8 cellular contexts compared by ENCODE assay signal in the genomic region with DNA sequence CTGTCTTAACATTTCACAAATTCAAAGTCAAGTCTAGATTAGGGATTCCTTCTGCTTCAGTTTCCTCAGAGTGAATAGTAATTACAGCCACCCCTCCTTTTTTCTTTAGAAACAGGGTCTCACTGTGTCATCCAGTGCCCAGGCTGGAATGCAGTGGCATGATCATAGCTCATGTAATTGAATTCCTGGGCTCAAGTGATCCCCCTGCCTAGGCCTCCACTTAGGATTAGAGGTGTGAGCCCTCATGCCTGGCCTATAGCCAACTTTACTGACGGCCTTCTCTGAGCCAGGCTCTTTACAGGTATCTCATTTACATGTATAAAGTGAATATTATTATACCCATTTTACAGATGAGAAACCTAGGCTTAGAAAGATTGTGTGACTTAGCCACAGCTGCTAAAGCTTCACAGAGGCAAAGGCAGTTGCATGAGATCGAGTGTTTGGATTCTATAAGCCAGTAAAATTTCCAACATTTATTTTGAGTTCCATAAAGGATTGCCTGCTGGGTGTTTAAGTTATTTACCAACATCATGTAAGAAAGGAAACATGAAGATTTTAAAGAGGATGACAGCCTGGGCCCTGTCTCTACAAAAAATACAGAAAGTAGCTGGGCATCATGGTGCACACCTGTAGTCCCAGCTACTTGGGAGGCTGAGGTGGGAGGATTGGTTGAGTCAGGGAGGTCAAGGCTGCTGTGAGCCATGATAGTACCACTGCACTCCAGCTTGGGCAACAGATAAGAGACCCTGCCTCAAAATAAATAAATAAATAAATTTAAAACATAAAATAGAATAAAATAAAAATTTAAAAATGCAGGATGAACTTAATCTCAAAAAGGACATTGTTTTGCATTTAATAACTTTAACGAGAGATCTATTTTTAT. TPM values are rescaled to one million over a fixed set of nuclear protein-coding genes. Genes with fewer than 3 reads are reported as not detected.
DNase-seq lines count a peak whose midpoint lies in the region; ATAC-seq and TF ChIP-seq lines count a peak whose summit lies in the region.

No MANE protein-coding gene starts in this region.

- H3K36me3 ChIP-seq in vagina (peaks cover 0 to 7% of the 10 kb centered on the region in 2 donors), ovary (no peaks in the 10 kb centered on the region)

- H3K27me3 ChIP-seq in vagina (no peaks in the 10 kb centered on the region), ovary (no peaks in the 10 kb centered on the region)

- intact Hi-C loops in activated T-helper 2 cell treated with anti-CD3 and anti-CD28 coated beads, Interferon-gamma antibody, Interleukin-2, Interleukin-4, amounts not matched to agents 10 μg/mL and 5 μg/mL and 100 μg/mL, durations not matched to agents 14 hours and 24 hours and 36 hours (cut with micrococcal nuclease), result loop anchor here (1.0 to 10.0 kb wide), 5 partner anchors 7 to 446 kb away; a partner anchor contains a TSS
- intact Hi-C loops in vagina (cut with DNase I), result no loop called here
- intact Hi-C loops in ovary (cut with DNase I), result no loop called here

- peaks cover 36% of the 10 kb centered on the region for H3K36me3 Mint-ChIP-seq in stimulated activated naive CD8-positive, alpha-beta T cell treated with anti-CD3 and anti-CD28 coated beads, Interleukin-15, Interleukin-2, amounts not matched to agents 100 ng/mL and 50 ng/mL, for 24 hours (ENCODE audit: low read depth)
- peaks cover 38% of the 10 kb centered on the region for H3K36me3 Mint-ChIP-seq in activated T-helper 2 cell treated with anti-CD3 and anti-CD28 coated beads, Interferon-gamma antibody, Interleukin-2, Interleukin-4, amounts not matched to agents 10 μg/mL and 5 μg/mL and 100 μg/mL, durations not matched to agents 14 hours and 24 hours and 36 hours (ENCODE audit: low read depth)

- H3K9me3 ChIP-seq in vagina, result no peaks in the 10 kb centered on the region
- no peaks in the 10 kb centered on the region for H3K9me3 ChIP-seq in ovary

- H3K4me3 Mint-ChIP-seq in stimulated activated naive CD8-positive, alpha-beta T cell treated with anti-CD3 and anti-CD28 coated beads, Interleukin-15, Interleukin-2, amounts not matched to agents 100 ng/mL and 50 ng/mL, for 24 hours, result peak overlapping the region; percentile 93
- H3K4me3 Mint-ChIP-seq in activated T-helper 2 cell treated with anti-CD3 and anti-CD28 coated beads, Interferon-gamma antibody, Interleukin-2, Interleukin-4, amounts not matched to agents 10 μg/mL and 5 μg/mL and 100 μg/mL, durations not matched to agents 14 hours and 24 hours and 36 hours (ENCODE audit: low read depth), result peak overlapping the region; percentile 86

- H3K9me3 Mint-ChIP-seq in stimulated activated naive CD8-positive, alpha-beta T cell treated with anti-CD3 and anti-CD28 coated beads, Interleukin-15, Interleukin-2, amounts not matched to agents 100 ng/mL and 50 ng/mL, for 24 hours, result no peaks in the 10 kb centered on the region
- H3K9me3 Mint-ChIP-seq in activated T-helper 2 cell treated with anti-CD3 and anti-CD28 coated beads, Interferon-gamma antibody, Interleukin-2, Interleukin-4, amounts not matched to agents 10 μg/mL and 5 μg/mL and 100 μg/mL, durations not matched to agents 14 hours and 24 hours and 36 hours, result no peaks in the 10 kb centered on the region

- 59 to 71% (median 62%) methylated on average over 3 of the region's 3 CpGs for WGBS in ovary, 3 donors

- no peaks in the 10 kb centered on the region for H3K27me3 Mint-ChIP-seq in stimulated activated naive CD8-positive, alpha-beta T cell treated with anti-CD3 and anti-CD28 coated beads, Interleukin-15, Interleukin-2, amounts not matched to agents 100 ng/mL and 50 ng/mL, for 24 hours
- H3K27me3 Mint-ChIP-seq in activated T-helper 2 cell treated with anti-CD3 and anti-CD28 coated beads, Interferon-gamma antibody, Interleukin-2, Interleukin-4, amounts not matched to agents 10 μg/mL and 5 μg/mL and 100 μg/mL, durations not matched to agents 14 hours and 24 hours and 36 hours (ENCODE audit: low read depth), result no peaks in the 10 kb centered on the region

- peak overlapping the region; percentile 47 for H3K27ac ChIP-seq in vagina
- H3K27ac ChIP-seq in ovary, result no peak overlapping the region

- TF ChIP-seq CTCF in vagina (IDR thresholded peaks at IDR 0.05), result no peak
- no peak for TF ChIP-seq CTCF in ovary (IDR thresholded peaks at IDR 0.05)

- ATAC-seq in stimulated activated naive CD8-positive, alpha-beta T cell treated with anti-CD3 and anti-CD28 coated beads, Interleukin-15, Interleukin-2, amounts not matched to agents 100 U/mL and 50 U/mL, for 24 hours, result no peak

- peak overlapping the region in 1 of 2 donors; percentile 53 for H3K4me3 ChIP-seq in vagina
- H3K4me3 ChIP-seq in ovary, result no peak overlapping the region

- DNase-seq in stimulated activated naive CD8-positive, alpha-beta T cell treated with anti-CD3 and anti-CD28 coated beads, Interleukin-15, Interleukin-2, amounts not matched to agents 100 U/mL and 50 U/mL, for 24 hours, result no peak
- no peak for DNase-seq in activated T-helper 2 cell treated with anti-CD3 and anti-CD28 coated beads, Interferon-gamma antibody, Interleukin-2, Interleukin-4, amounts not matched to agents 10 μg/mL and 5 μg/mL and 100 μg/mL, durations not matched to agents 14 hours and 24 hours and 36 hours (ENCODE audit: low spot score)
- DNase-seq in kidney tubule cell (ENCODE audit: low spot score), result peak; percentile 29
- DNase-seq in vagina (ENCODE audit: extremely low spot score in 2 of 2), result no peak
- DNase-seq in SW480 (ENCODE audit: low spot score), result no peak
- DNase-seq in AG20443 (ENCODE audit: low spot score), result no peak
- no peak for DNase-seq in ovary

- no peak for TF ChIP-seq EP300 in ovary (IDR thresholded peaks at IDR 0.05)

- H3K4me1 ChIP-seq in vagina, result peaks cover 23% of the 10 kb centered on the region
- peaks cover 4% of the 10 kb centered on the region for H3K4me1 ChIP-seq in ovary (ENCODE audit: insufficient read depth)

- H3K4me1 Mint-ChIP-seq in stimulated activated naive CD8-positive, alpha-beta T cell treated with anti-CD3 and anti-CD28 coated beads, Interleukin-15, Interleukin-2, amounts not matched to agents 100 ng/mL and 50 ng/mL, for 24 hours (ENCODE audit: low read depth), result peaks cover 59% of the 10 kb centered on the region
- H3K4me1 Mint-ChIP-seq in activated T-helper 2 cell treated with anti-CD3 and anti-CD28 coated beads, Interferon-gamma antibody, Interleukin-2, Interleukin-4, amounts not matched to agents 10 μg/mL and 5 μg/mL and 100 μg/mL, durations not matched to agents 14 hours and 24 hours and 36 hours (ENCODE audit: low read depth), result peaks cover 40% of the 10 kb centered on the region

- TF ChIP-seq POLR2A in vagina (IDR thresholded peaks at IDR 0.05) (no peak), ovary (IDR thresholded peaks at IDR 0.05) (no peak)

- peak overlapping the region; percentile 97 for H3K27ac Mint-ChIP-seq in stimulated activated naive CD8-positive, alpha-beta T cell treated with anti-CD3 and anti-CD28 coated beads, Interleukin-15, Interleukin-2, amounts not matched to agents 100 ng/mL and 50 ng/mL, for 24 hours
- H3K27ac Mint-ChIP-seq in activated T-helper 2 cell treated with anti-CD3 and anti-CD28 coated beads, Interferon-gamma antibody, Interleukin-2, Interleukin-4, amounts not matched to agents 10 μg/mL and 5 μg/mL and 100 μg/mL, durations not matched to agents 14 hours and 24 hours and 36 hours, result peak overlapping the region; percentile 61

RNA-seq across cellular contexts. Expression of a gene that starts 1.8 kb away (rescaled TPM):
- 93.6 and 102 TPM in 2 replicates for total RNA-seq in activated T-helper 2 cell treated with anti-CD3 and anti-CD28 coated beads, Interferon-gamma antibody, Interleukin-2, Interleukin-4, amounts not matched to agents 10 μg/mL and 5 μg/mL and 100 μg/mL, durations not matched to agents 14 hours and 24 hours and 36 hours
- total RNA-seq in vagina (53.5 TPM), ovary (10 to 100 TPM; 45.1 to 94.9 (median 55.1) TPM)
- 10 to 100 TPM; 29.2 to 52.7 TPM for polyA plus RNA-seq in ovary

RNA-seq across cellular contexts. Expression of a gene that starts 53.2 kb away (rescaled TPM):
- total RNA-seq in activated T-helper 2 cell treated with anti-CD3 and anti-CD28 coated beads, Interferon-gamma antibody, Interleukin-2, Interleukin-4, amounts not matched to agents 10 μg/mL and 5 μg/mL and 100 μg/mL, durations not matched to agents 14 hours and 24 hours and 36 hours, result 272 and 273 TPM in 2 replicates
- 11.3 TPM for total RNA-seq in vagina
- 1 to 10 TPM in 6 of 7 donors, under 1 TPM in 1; 0.48 to 7.9 (median 4.4) TPM for total RNA-seq in ovary
- polyA plus RNA-seq in ovary, result 1 to 10 TPM; 2.8 to 8.4 TPM

Comparison
In these comparisons a context has a peak if more than half of its experiments do, and no peak if none do; other contexts are left out.
1. RNA of a gene that starts 53.2 kb away (total RNA-seq): 272 to 273 TPM in activated T-helper 2 cell treated with anti-CD3 and anti-CD28 coated beads, Interferon-gamma antibody, Interleukin-2, Interleukin-4, amounts not matched to agents 10 μg/mL and 5 μg/mL and 100 μg/mL, durations not matched to agents 14 hours and 24 hours and 36 hours; 11.3 TPM in vagina (single experiment) and 0.48 to 7.9 TPM in ovary; every median in the first group is over 10 times any median in the second.